17 cellular contexts compared by ENCODE assay signal in the genomic region with DNA sequence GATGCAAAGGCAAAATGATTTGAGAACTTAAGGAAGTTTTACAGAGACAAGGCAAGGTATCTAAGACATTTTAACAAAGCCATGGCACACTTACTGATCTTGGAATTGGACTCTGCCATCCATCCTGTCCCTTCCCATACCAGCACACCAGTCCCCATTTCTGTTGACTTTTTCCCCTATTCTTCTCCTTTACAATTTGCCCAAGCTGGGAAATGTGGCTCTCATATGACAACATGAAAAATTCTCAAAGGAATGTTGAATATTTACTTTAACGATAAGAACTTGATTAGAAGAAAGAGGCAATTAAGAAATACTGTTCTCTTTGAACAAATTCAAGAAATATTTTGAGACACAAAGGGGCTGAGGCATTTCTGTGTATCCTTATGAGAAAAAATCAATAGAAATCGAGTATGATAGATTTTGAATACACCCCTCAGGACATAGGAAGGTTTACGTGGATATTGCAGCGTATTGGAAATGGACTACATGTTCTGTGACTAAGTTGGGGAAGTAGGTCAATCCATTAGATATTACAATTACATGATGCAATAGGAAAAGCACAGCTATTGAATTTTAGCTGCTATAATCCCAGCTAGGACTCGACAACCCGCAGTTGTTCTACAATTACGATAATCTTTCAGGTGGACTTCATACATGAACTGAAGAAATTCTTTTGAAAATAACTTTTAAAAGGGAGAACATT.
A peak's percentile ranks its signal among the peaks of the same experiment; 100 is the strongest.
DNase-seq lines count a peak whose midpoint lies in the region; ATAC-seq and TF ChIP-seq lines count a peak whose summit lies in the region.
"Had no signal": no experiment of that assay in that cellular context is flagged by ENCODE, and none has a peak within 500 bp of the region (broad histone marks: within the 10 kb centered on the region; RNA-seq: fewer than 3 reads in every experiment).

No MANE protein-coding gene starts in this region.

- POLR2A ChIA-PET in activated CD8-positive, alpha-beta T cell treated with anti-CD3 and anti-CD28 coated beads for 36 hours (lab: Charles Lee) = no interaction called here

- intact Hi-C loops in thyroid gland (cut with DNase I) = no loop called here
- intact Hi-C loops in activated CD8-positive, alpha-beta T cell treated with anti-CD3 and anti-CD28 coated beads for 36 hours (cut with micrococcal nuclease) = no loop called here

- H3K36me3 ChIP-seq in SK-N-MC (ENCODE audit: insufficient read depth, low read length) (no peaks in the 10 kb centered on the region), thyroid gland (no peaks in the 10 kb centered on the region)
- H3K36me3 ChIP-seq: BLaER1 treated with 17β-estradiol and CSF1 and Interleukin-3, amounts not matched to agents 10 nM and 100 nM had no signal

- H3K9ac ChIP-seq in SK-N-MC (ENCODE audit: insufficient read length) = no peak overlapping the region
- H3K9ac ChIP-seq: BLaER1 treated with 17β-estradiol and CSF1 and Interleukin-3, amounts not matched to agents 10 nM and 100 nM had no signal

- DNase-seq in SK-N-MC (ENCODE audit: low read depth, low spot score) (no peak), fibroblast of pulmonary artery (ENCODE audit: low read depth) (peak; percentile 72), thyroid gland (no peak), NCI-H187 (lab: John Stamatoyannopoulos, UW) (no peak), NOMO-1 (lab: John Stamatoyannopoulos, UW; ENCODE audit: unreplicated experiment in 2 of 2) (no peak), NCI-H146 treated with DMSO at 0.1 percent for 48 hours (lab: John Stamatoyannopoulos, UW; ENCODE audit: unreplicated experiment) (no peak)
- no peak for DNase-seq in activated CD8-positive, alpha-beta T cell treated with anti-CD3 and anti-CD28 coated beads for 36 hours
- DNase-seq: activated CD4-positive, CD25-positive, alpha-beta regulatory T cell treated with anti-CD3 and anti-CD28 coated beads, Interleukin-2, amount 50 U/mL, for 72 hours; DMS79 treated with DMSO at 0.1 percent for 48 hours; NCI-H510A treated with DMSO at 0.1 percent for 48 hours had no signal

- 0 out of 2 replicates have a peak overlapping the region, but pooled peaks have one; percentile 4 for H3K4me3 ChIP-seq in SK-N-MC
- no peak overlapping the region for H3K4me3 ChIP-seq in fibroblast of pulmonary artery (replicated peaks; ENCODE audit: low read depth, low read length)
- H3K4me3 ChIP-seq in thyroid gland (replicated peaks in 1 of 3) = no peak overlapping the region
- H3K4me3 ChIP-seq: BLaER1 treated with 17β-estradiol and CSF1 and Interleukin-3, amounts not matched to agents 10 nM and 100 nM had no signal

- no peaks in the 10 kb centered on the region for H3K9me3 Mint-ChIP-seq in nephron
- H3K9me3 Mint-ChIP-seq in activated CD8-positive, alpha-beta T cell treated with anti-CD3 and anti-CD28 coated beads for 36 hours = no peaks in the 10 kb centered on the region
- H3K9me3 Mint-ChIP-seq: dendritic cell treated with granulocyte-macrophage colony-stimulating factor and Interleukin-4, amounts not matched to agents 40 ng/mL and 50 ng/mL, for 4 days; natural killer cell treated with Interleukin-12 subunit alpha and Interleukin-12 subunit beta and Interleukin-15 and Interleukin-18, amount 100 ng/mL, for 72 hours; T-helper 1 cell treated with Interleukin-12 subunit alpha and Interleukin-12 subunit beta and Interleukin-4 antibody, amounts not matched to agents 30 μg/mL and 1 μg/mL, for 36 hours had no signal

- H3K4me1 ChIP-seq in thyroid gland = peaks cover 0 to 17% of the 10 kb centered on the region in 2 donors

- no peak overlapping the region for H3K4me3 Mint-ChIP-seq in nephron
- no peak overlapping the region for H3K4me3 Mint-ChIP-seq in activated CD8-positive, alpha-beta T cell treated with anti-CD3 and anti-CD28 coated beads for 36 hours
- H3K4me3 Mint-ChIP-seq: activated naive CD8-positive, alpha-beta T cell; dendritic cell treated with granulocyte-macrophage colony-stimulating factor and Interleukin-4, amounts not matched to agents 40 ng/mL and 50 ng/mL, for 4 days; natural killer cell treated with Interleukin-12 subunit alpha and Interleukin-12 subunit beta and Interleukin-15 and Interleukin-18, amount 100 ng/mL, for 72 hours; T-helper 1 cell treated with Interleukin-12 subunit alpha and Interleukin-12 subunit beta and Interleukin-4 antibody, amounts not matched to agents 30 μg/mL and 1 μg/mL, for 36 hours had no signal

- CTCF ChIA-PET in activated CD8-positive, alpha-beta T cell treated with anti-CD3 and anti-CD28 coated beads for 36 hours (lab: Charles Lee) = interaction anchor here (3.1 kb wide), 1 partner anchor 13 kb away, joined by 15 read pairs; no protein-coding TSS in a partner anchor

- H3K27ac Mint-ChIP-seq in nephron = peak overlapping the region in 2 of 3 experiments; percentile 82 to 86
- H3K27ac Mint-ChIP-seq in activated CD8-positive, alpha-beta T cell treated with anti-CD3 and anti-CD28 coated beads for 36 hours = no peak overlapping the region
- H3K27ac Mint-ChIP-seq: activated naive CD8-positive, alpha-beta T cell; dendritic cell treated with granulocyte-macrophage colony-stimulating factor and Interleukin-4, amounts not matched to agents 40 ng/mL and 50 ng/mL, for 4 days; natural killer cell treated with Interleukin-12 subunit alpha and Interleukin-12 subunit beta and Interleukin-15 and Interleukin-18, amount 100 ng/mL, for 72 hours; T-helper 1 cell treated with Interleukin-12 subunit alpha and Interleukin-12 subunit beta and Interleukin-4 antibody, amounts not matched to agents 30 μg/mL and 1 μg/mL, for 36 hours had no signal

- TF ChIP-seq POLR2A in thyroid gland (IDR thresholded peaks at IDR 0.05) = no peak

- H3K36me3 Mint-ChIP-seq in nephron (ENCODE audit: low read depth) = no peaks in the 10 kb centered on the region
- no peaks in the 10 kb centered on the region for H3K36me3 Mint-ChIP-seq in activated CD8-positive, alpha-beta T cell treated with anti-CD3 and anti-CD28 coated beads for 36 hours (ENCODE audit: low read depth)
- H3K36me3 Mint-ChIP-seq: activated naive CD8-positive, alpha-beta T cell; natural killer cell treated with Interleukin-12 subunit alpha and Interleukin-12 subunit beta and Interleukin-15 and Interleukin-18, amount 100 ng/mL, for 72 hours had no signal

- 77 to 86% methylated on average over 7 of the region's 7 CpGs for WGBS in thyroid gland, 2 donors

- H3K9me3 ChIP-seq in SK-N-MC (ENCODE audit: low read depth, low read length) (no peaks in the 10 kb centered on the region), thyroid gland (no peaks in the 10 kb centered on the region)

- H3K27me3 ChIP-seq in thyroid gland = no peaks in the 10 kb centered on the region
- H3K27me3 ChIP-seq: BLaER1 treated with 17β-estradiol and CSF1 and Interleukin-3, amounts not matched to agents 10 nM and 100 nM had no signal

- peaks cover 24% of the 10 kb centered on the region for H3K4me1 Mint-ChIP-seq in nephron
- H3K4me1 Mint-ChIP-seq in activated CD8-positive, alpha-beta T cell treated with anti-CD3 and anti-CD28 coated beads for 36 hours (ENCODE audit: low read depth) = no peaks in the 10 kb centered on the region

- no peaks in the 10 kb centered on the region for H3K27me3 Mint-ChIP-seq in nephron (ENCODE audit: low read depth)
- peaks cover 19% of the 10 kb centered on the region for H3K27me3 Mint-ChIP-seq in activated CD8-positive, alpha-beta T cell treated with anti-CD3 and anti-CD28 coated beads for 36 hours

- ATAC-seq in activated CD8-positive, alpha-beta T cell treated with anti-CD3 and anti-CD28 coated beads for 36 hours = no peak
- ATAC-seq: natural killer cell treated with Interleukin-12 subunit alpha and Interleukin-12 subunit beta and Interleukin-15 and Interleukin-18, amount 100 ng/mL, for 72 hours; Panc1 had no signal

- peak overlapping the region; percentile 19; the same call in 1 of the 2 replicates for H3K27ac ChIP-seq in SK-N-MC
- H3K27ac ChIP-seq in thyroid gland = peak overlapping the region; percentile 8 to 52 (median 10)
- H3K27ac ChIP-seq: BLaER1 treated with 17β-estradiol and CSF1 and Interleukin-3, amounts not matched to agents 10 nM and 100 nM had no signal

- TF ChIP-seq CTCF in fibroblast of pulmonary artery (IDR thresholded peaks at IDR 0.05; ENCODE audit: low read length, missing control alignments) (no peak), nephron (IDR thresholded peaks at IDR 0.05; ENCODE audit: unreplicated experiment in 3 of 3) (no peak), thyroid gland (IDR thresholded peaks at IDR 0.05) (no peak)
- no peak for TF ChIP-seq CTCF in activated CD8-positive, alpha-beta T cell treated with anti-CD3 and anti-CD28 coated beads for 36 hours (IDR thresholded peaks at IDR 0.05)
